In genomic region chr5:132479073-132479811, GRCh38 we compare ENCODE assay signal across 10 cellular contexts. TPM values are rescaled to one million over a fixed set of nuclear protein-coding genes. Genes with fewer than 3 reads are reported as not detected.
DNase-seq lines count a peak whose midpoint lies in the region; ATAC-seq, FAIRE-seq and TF ChIP-seq lines count a peak whose summit lies in the region.
"Had no signal": no experiment of that assay in that cellular context is flagged by ENCODE, and none has a peak within 500 bp of the region (broad histone marks: within the 10 kb centered on the region; RNA-seq: fewer than 3 reads in every experiment).

No MANE protein-coding gene starts in this region.

- H3K4me3 ChIP-seq in heart left ventricle: no peak overlapping the region

- H3K4me1 Mint-ChIP-seq in central memory CD8-positive, alpha-beta T cell: peaks cover 81% of the 10 kb centered on the region
- H3K4me1 Mint-ChIP-seq in progenitor cell of endocrine pancreas (ENCODE audit: low read depth): peaks cover 6% of the 10 kb centered on the region

- DNase-seq in heart left ventricle (no peak), Right ventricle myocardium superior (no peak), AG20443 (ENCODE audit: low spot score) (no peak), progenitor cell of endocrine pancreas (ENCODE audit: low spot score, unreplicated experiment) (no peak), NCI-H345 treated with DMSO at 0.1 percent for 48 hours (lab: John Stamatoyannopoulos, UW; ENCODE audit: unreplicated experiment) (no peak), H54 (ENCODE audit: insufficient read length, low spot score) (no peak)
- DNase-seq in central memory CD8-positive, alpha-beta T cell (ENCODE audit: low spot score in 2 of 2): no peak
- DNase-seq: NCI-H1436 treated with DMSO at 0.1 percent for 48 hours had no signal

- TF ChIP-seq POLR2A in heart left ventricle (IDR thresholded peaks at IDR 0.05): no peak
- no peak for TF ChIP-seq POLR2A in H54 (IDR thresholded peaks at IDR 0.05; ENCODE audit: low read depth, low read length)

- peaks cover 7 to 81% (median 49%) of the 10 kb centered on the region in 12 donors for H3K4me1 ChIP-seq in heart left ventricle

- TF ChIP-seq CTCF in heart left ventricle (IDR thresholded peaks at IDR 0.05) (no peak), progenitor cell of endocrine pancreas (IDR thresholded peaks at IDR 0.05; ENCODE audit: unreplicated experiment) (no peak)

- no peak for FAIRE-seq in H54 (lab: Jason Lieb, UNC)

- no peaks in the 10 kb centered on the region for H3K27me3 ChIP-seq in heart left ventricle

- ATAC-seq in heart left ventricle: no peak
- no peak for ATAC-seq in Right ventricle myocardium superior (ENCODE audit: poor library complexity)
- peak; percentile 49 for ATAC-seq in HG03432 (IDR thresholded peaks at IDR 0.05; ENCODE audit: unreplicated experiment)
- ATAC-seq in central memory CD8-positive, alpha-beta T cell (replicated peaks; ENCODE audit: extremely low read depth, poor library complexity, severe bottlenecking): no peak

- H3K27ac Mint-ChIP-seq in central memory CD8-positive, alpha-beta T cell (ENCODE audit: low read depth): peak overlapping the region; percentile 100
- H3K27ac Mint-ChIP-seq in progenitor cell of endocrine pancreas: no peak overlapping the region

- no peaks in the 10 kb centered on the region for H3K27me3 Mint-ChIP-seq in central memory CD8-positive, alpha-beta T cell
- no peaks in the 10 kb centered on the region for H3K27me3 Mint-ChIP-seq in progenitor cell of endocrine pancreas

- H3K27ac ChIP-seq in heart left ventricle: peak overlapping the region in 10 of 12 donors; percentile 37 to 89 (median 78)
- H3K27ac ChIP-seq: C4-2B had no signal

- H3K4me3 Mint-ChIP-seq in central memory CD8-positive, alpha-beta T cell: peak overlapping the region; percentile 65
- H3K4me3 Mint-ChIP-seq in progenitor cell of endocrine pancreas (ENCODE audit: low read depth): no peak overlapping the region

- intact Hi-C loops in heart left ventricle (cut with DNase I): no loop called here
- intact Hi-C loops in Right ventricle myocardium superior (cut with DNase I): no loop called here

- no peaks in the 10 kb centered on the region for H3K9me3 ChIP-seq in heart left ventricle

- H3K9me3 Mint-ChIP-seq in central memory CD8-positive, alpha-beta T cell: no peaks in the 10 kb centered on the region
- H3K9me3 Mint-ChIP-seq in progenitor cell of endocrine pancreas (ENCODE audit: low read depth): no peaks in the 10 kb centered on the region

- 84 to 98% (median 89%) methylated on average over 3 of the region's 3 CpGs for WGBS in heart left ventricle, 4 donors

- peaks cover 0 to 36% (median 27%) of the 10 kb centered on the region in 9 donors for H3K36me3 ChIP-seq in heart left ventricle

- peaks cover 97% of the 10 kb centered on the region for H3K36me3 Mint-ChIP-seq in central memory CD8-positive, alpha-beta T cell (ENCODE audit: insufficient read depth)
- no peaks in the 10 kb centered on the region for H3K36me3 Mint-ChIP-seq in progenitor cell of endocrine pancreas (ENCODE audit: insufficient read depth)

RNA-seq across cellular contexts. Expression of gene IRF1, which starts 11.3 kb away (rescaled TPM):
- total RNA-seq in heart left ventricle (100 to 1,000 TPM in 1 of 9 donors, 10 to 100 TPM in 7, 1 to 10 TPM in 1; 9.2 to 190 (median 18.4) TPM), Right ventricle myocardium superior (12.5 TPM), progenitor cell of endocrine pancreas (2.3 and 4.1 TPM in 2 replicates)
- polyA plus RNA-seq in heart left ventricle: 10 to 100 TPM in 1 of 2 donors, 1 to 10 TPM in 1; 7.5 to 12.2 TPM
